19 cellular contexts compared by ENCODE assay signal in genomic region chr6:43766426-43766825, GRCh38. TPM values are rescaled to one million over a fixed set of nuclear protein-coding genes. Genes with fewer than 3 reads are reported as not detected.
DNase-seq lines count a peak whose midpoint lies in the region; ATAC-seq, FAIRE-seq and TF ChIP-seq lines count a peak whose summit lies in the region.
"Had no signal": no experiment of that assay in that cellular context is flagged by ENCODE, and none has a peak within 500 bp of the region (broad histone marks: within the 10 kb centered on the region; RNA-seq: fewer than 3 reads in every experiment).

No MANE protein-coding gene starts in this region.

- H2BK15ac ChIP-seq in IMR-90 (ENCODE audit: low read depth, low read length) (no peak overlapping the region), H1 (ENCODE audit: low read length) (0 out of 2 replicates have a peak overlapping the region, but pooled peaks have one; percentile 66)

- no TSS peak for BruUV-seq in IMR-90 (replicated peaks; lab: Mats Ljungman, UMichigan)

- no peaks in the 10 kb centered on the region for H3K9me1 ChIP-seq in IMR-90 (ENCODE audit: insufficient read depth, low read length)

- no peak overlapping the region for H3K56ac ChIP-seq in IMR-90 (ENCODE audit: extremely low read depth, insufficient read depth, low read length)
- no peak overlapping the region for H3K56ac ChIP-seq in H1 (replicated peaks; ENCODE audit: insufficient read length, low read depth, low read length)

- no peak overlapping the region for H3K4me3 ChIP-seq in IMR-90 (ENCODE audit: insufficient read depth, low read depth, low read length)
- H3K4me3 ChIP-seq in H1 (ENCODE audit: extremely low read depth in 1 of 4, insufficient read depth in 2 of 4, low read depth in 3 of 4, low read length in 4 of 4) = no peak overlapping the region

- TF ChIP-seq EP300 in H1 (IDR thresholded peaks at IDR 0.05; ENCODE audit: borderline replicate concordance in 1 of 2, low read depth in 2 of 2, low read length in 2 of 2) = no peak

- TF ChIP-seq CTCF in IMR-90 (conservative IDR thresholded peaks at IDR 0.05; ENCODE audit: low read depth, low read length) (no peak), H1 (IDR thresholded peaks at IDR 0.05; ENCODE audit: control extremely low read depth in 1 of 3, insufficient read depth in 1 of 3, low read depth in 1 of 3, low read length in 3 of 3) (no peak), nephron (IDR thresholded peaks at IDR 0.05; ENCODE audit: unreplicated experiment in 3 of 3) (no peak), type B pancreatic cell (conservative IDR thresholded peaks at IDR 0.05) (no peak)

- H2AFZ ChIP-seq in IMR-90 (replicated peaks; ENCODE audit: low read length, poor library complexity) = no peak overlapping the region
- peak overlapping the region; percentile 75; the same call in 1 of the 2 replicates for H2AFZ ChIP-seq in H1 (ENCODE audit: low read length)

- peaks cover 18% of the 10 kb centered on the region for H4K20me1 ChIP-seq in IMR-90 (ENCODE audit: insufficient read depth, low read length)
- H4K20me1 ChIP-seq in H1 (replicated peaks in 1 of 2; ENCODE audit: control insufficient read depth in 1 of 2, insufficient read depth in 2 of 2, low read length in 2 of 2) = no peaks in the 10 kb centered on the region

- H3K23ac ChIP-seq in IMR-90 (ENCODE audit: low read depth, low read length) (no peak overlapping the region; the same call in 1 of the 2 replicates), H1 (ENCODE audit: insufficient read length) (no peak overlapping the region)

- H3K9me3 Mint-ChIP-seq in nephron = no peaks in the 10 kb centered on the region
- H3K9me3 Mint-ChIP-seq in type B pancreatic cell = no peaks in the 10 kb centered on the region
- H3K9me3 Mint-ChIP-seq: H9, IgD-negative memory B cell had no signal

- peaks cover 53% of the 10 kb centered on the region for H3K4me1 Mint-ChIP-seq in nephron
- H3K4me1 Mint-ChIP-seq in type B pancreatic cell (ENCODE audit: unreplicated experiment) = peaks cover 37% of the 10 kb centered on the region

- H2AK5ac ChIP-seq in IMR-90 (ENCODE audit: low read depth, low read length) (peak overlapping the region; percentile 27; the same call in 1 of the 2 replicates), H1 (ENCODE audit: low read depth, low read length) (no peak overlapping the region)

- no peak overlapping the region for H2BK20ac ChIP-seq in IMR-90 (ENCODE audit: low read depth, low read length)
- peak overlapping the region; percentile 11; the same call in 1 of the 2 replicates for H2BK20ac ChIP-seq in H1 (ENCODE audit: low read length)

- CTCF ChIA-PET in IMR-90 (lab: Yijun Ruan, JAX) = no interaction called here
- CTCF ChIA-PET in H1 (lab: Charles Lee; ENCODE audit: partially characterized antibody) = interaction anchor here (0.8 to 10.6 kb wide), 7 partner anchors 7 to 296 kb away, joined by 3 to 137 read pairs (median 8); no protein-coding TSS in a partner anchor

- no peak overlapping the region for H3K4me3 Mint-ChIP-seq in nephron
- H3K4me3 Mint-ChIP-seq in type B pancreatic cell = no peak overlapping the region
- H3K4me3 Mint-ChIP-seq: H9 had no signal

- peaks cover 6% of the 10 kb centered on the region; the same call in 1 of the 2 replicates for H3K27me3 ChIP-seq in IMR-90 (ENCODE audit: control insufficient read depth, insufficient read depth, low read length)
- H3K27me3 ChIP-seq in H1 (replicated peaks in 1 of 4; ENCODE audit: control insufficient read depth in 3 of 4, extremely low read depth in 1 of 4, insufficient read depth in 3 of 4, low read length in 3 of 4) = peaks cover 0 to 7% (median 0%) of the 10 kb centered on the region in 4 experiments; a peak in 1 of 7 replicates

- TF ChIP-seq RAD21 in IMR-90 (IDR thresholded peaks at IDR 0.05; ENCODE audit: low read length) (no peak), H1 (IDR thresholded peaks at IDR 0.05 in 1 of 2, conservative IDR thresholded peaks at IDR 0.05 in 1 of 2; ENCODE audit: low read depth in 2 of 2, low read length in 2 of 2) (no peak)

- H4K91ac ChIP-seq in IMR-90 (ENCODE audit: insufficient read depth, low read depth, low read length) (no peak overlapping the region), H1 (replicated peaks; ENCODE audit: insufficient read length, low read length) (no peak overlapping the region)

- no peak overlapping the region for H3K9ac ChIP-seq in IMR-90 (ENCODE audit: low read depth, low read length)
- H3K9ac ChIP-seq in H1 (replicated peaks in 1 of 4; ENCODE audit: extremely low read depth in 1 of 4, low read depth in 3 of 4, low read length in 3 of 4) = 0 out of 7 replicates have a peak overlapping the region, but pooled peaks of 1 of the 4 experiments have one; percentile 16

- H4K8ac ChIP-seq in IMR-90 (ENCODE audit: low read depth in 2 of 2, low read length in 2 of 2) (no peak overlapping the region), H1 (ENCODE audit: extremely low read depth, insufficient read depth, low read length) (no peak overlapping the region)

- ATAC-seq in IMR-90 (ENCODE audit: low read depth) (no peak), HG02642 (IDR thresholded peaks at IDR 0.05; ENCODE audit: poor library complexity, unreplicated experiment) (no peak)

- H4K5ac ChIP-seq in IMR-90 (ENCODE audit: low read depth, low read length) (no peak overlapping the region), H1 (ENCODE audit: insufficient read length, low read depth, low read length) (no peak overlapping the region)

- DNase-seq in IMR-90 (no peak), H1 (ENCODE audit: low read depth in 1 of 2, low spot score in 2 of 2) (no peak), type B pancreatic cell (ENCODE audit: extremely low spot score, unreplicated experiment) (no peak), NCI-H226 (no peak), NCI-H524 treated with DMSO at 0.1 percent for 48 hours (lab: John Stamatoyannopoulos, UW) (no peak)
- DNase-seq: C1 segment of cervical spinal cord, DMS79 treated with DMSO at 0.1 percent for 48 hours, H9, Karpas-422, MM.1S, NCI-H1092, NCI-H1436 treated with DMSO at 0.1 percent for 48 hours, NCI-H2029, NCI-H2171, NCI-H446, Right ventricle myocardium superior had no signal

- H3K4me2 ChIP-seq in IMR-90 (ENCODE audit: low read depth, low read length) (no peak overlapping the region), H1 (ENCODE audit: insufficient read depth in 1 of 2, low read depth in 2 of 2, low read length in 2 of 2) (0 out of 4 replicates have a peak overlapping the region, but pooled peaks have one; percentile 1 to 9)

- H3K27ac ChIP-seq in IMR-90 (ENCODE audit: insufficient read depth, low read length) (no peak overlapping the region), H1 (ENCODE audit: low read depth, low read length) (no peak overlapping the region)

- H3K79me2 ChIP-seq in H1 (ENCODE audit: control insufficient read depth in 1 of 2, insufficient read depth in 2 of 2, low read length in 2 of 2) = peaks cover 0 to 10% of the 10 kb centered on the region in 2 experiments; a peak in 1 of 4 replicates

- H2BK5ac ChIP-seq in IMR-90 (ENCODE audit: low read depth, low read length, poor library complexity, severe bottlenecking) (no peak overlapping the region), H1 (ENCODE audit: low read depth, low read length) (no peak overlapping the region)

- no peak for FAIRE-seq in H1 (lab: Jason Lieb, UNC)

- peaks cover 4% of the 10 kb centered on the region for H3K36me3 Mint-ChIP-seq in nephron (ENCODE audit: low read depth)
- H3K36me3 Mint-ChIP-seq in type B pancreatic cell = no peaks in the 10 kb centered on the region
- H3K36me3 Mint-ChIP-seq: IgD-negative memory B cell had no signal

- H3K4ac ChIP-seq in IMR-90 (ENCODE audit: low read depth, low read length) (no peak overlapping the region), H1 (replicated peaks; ENCODE audit: insufficient read length, low read depth, low read length) (no peak overlapping the region)

- intact Hi-C loops in IMR-90 (cut with micrococcal nuclease) = no loop called here

- dilution Hi-C loops in IMR-90 (cut with HindIII; ENCODE audit: low sequenced_read_pairs, unreplicated experiment) = no loop called here

- H3K14ac ChIP-seq in IMR-90 (replicated peaks; ENCODE audit: low read depth, low read length) (no peak overlapping the region), H1 (ENCODE audit: insufficient read length) (no peak overlapping the region)

- in situ Hi-C loops in IMR-90 (cut with MboI; ENCODE audit: low sequenced_read_pairs) = loop anchor here (5.0 kb wide), 1 partner anchor 99 kb away; no protein-coding TSS in a partner anchor

- H2AK9ac ChIP-seq in IMR-90 (replicated peaks; ENCODE audit: low read depth, low read length, poor library complexity) = no peak overlapping the region

- TF ChIP-seq POLR2A in IMR-90 (IDR thresholded peaks at IDR 0.05; ENCODE audit: low read depth, low read length) (no peak), H1 (IDR thresholded peaks at IDR 0.05; ENCODE audit: control extremely low read depth in 1 of 2, low read depth in 2 of 2, low read length in 2 of 2) (no peak)

- H3K4me1 ChIP-seq in IMR-90 (ENCODE audit: control insufficient read depth, insufficient read depth, low read length) (peaks cover 21% of the 10 kb centered on the region), H1 (replicated peaks in 1 of 4; ENCODE audit: control insufficient read depth in 3 of 4, insufficient read depth in 4 of 4, low read length in 3 of 4) (peaks cover 0 to 18% (median 9%) of the 10 kb centered on the region in 4 experiments; a peak in 6 of 7 replicates)

- no CpG with 5 or more reads among the region's 1 CpG for WGBS in IMR-90 (ENCODE audit: extremely low coverage in 2 of 2, insufficient read length in 1 of 2), 2 experiments
- WGBS in H1 (ENCODE audit: extremely low coverage in 1 of 2, insufficient coverage in 1 of 2, insufficient read length in 1 of 2, insufficient replicate concordance in 2 of 2, low coverage in 1 of 2, low lambda C conversion rate in 2 of 2, missing lambda C conversion rate in 1 of 2), 2 experiments = 86% methylated on average over 1 of the region's 1 CpG; no CpG with 5 or more reads in 1 of the 2 experiments

- peaks cover 4% of the 10 kb centered on the region; the same call in 1 of the 2 replicates for H3K23me2 ChIP-seq in H1 (ENCODE audit: low read depth, low read length)

- H3K18ac ChIP-seq in IMR-90 (ENCODE audit: low read depth, low read length) = no peak overlapping the region
- peak overlapping the region; percentile 36; the same call in 1 of the 2 replicates for H3K18ac ChIP-seq in H1 (ENCODE audit: extremely low read depth, low read length)

- H3K27me3 Mint-ChIP-seq in nephron (ENCODE audit: low read depth) (peaks cover 5% of the 10 kb centered on the region), type B pancreatic cell (peaks cover 4% of the 10 kb centered on the region)

- H3K79me1 ChIP-seq in IMR-90 (ENCODE audit: low read depth in 1 of 2, low read length in 2 of 2) = peaks cover 0 to 7% of the 10 kb centered on the region in 2 experiments; a peak in 1 of 4 replicates
- H3K79me1 ChIP-seq in H1 (ENCODE audit: low read depth, low read length) = no peaks in the 10 kb centered on the region

- H2BK120ac ChIP-seq in IMR-90 (ENCODE audit: low read depth, low read length) (no peak overlapping the region), H1 (replicated peaks; ENCODE audit: low read depth, low read length) (no peak overlapping the region)

- H3K27ac Mint-ChIP-seq in nephron (peak overlapping the region; percentile 52 to 93 (median 81)), type B pancreatic cell (peak overlapping the region; percentile 36)
- H3K27ac Mint-ChIP-seq: IgD-negative memory B cell had no signal

- POLR2A ChIA-PET in IMR-90 (lab: Charles Lee; ENCODE audit: unreplicated experiment) (no interaction called here), H1 (lab: Charles Lee; ENCODE audit: partially characterized antibody) (interaction anchor here (0.9 kb wide), 1 partner anchor 8 kb away, joined by 3 read pairs; no protein-coding TSS in a partner anchor)

- H3K36me3 ChIP-seq in IMR-90 (ENCODE audit: control insufficient read depth, insufficient read depth, low read length) (no peaks in the 10 kb centered on the region), H1 (ENCODE audit: control insufficient read depth in 2 of 4, insufficient read depth in 4 of 4, low read length in 3 of 4) (no peaks in the 10 kb centered on the region)

- H2BK12ac ChIP-seq in H1 (ENCODE audit: low read depth, low read length) = peak overlapping the region; percentile 64; the same call in 1 of the 2 replicates

- H3K9me3 ChIP-seq in IMR-90 (ENCODE audit: control insufficient read depth, insufficient read depth, low read length) = no peaks in the 10 kb centered on the region
- no peaks in the 10 kb centered on the region for H3K9me3 ChIP-seq in H1 (ENCODE audit: insufficient read depth in 2 of 2, low read depth in 1 of 2, low read length in 1 of 2)

RNA-seq across cellular contexts. Expression of gene VEGFA, which starts 3.6 kb away (rescaled TPM):
- total RNA-seq in IMR-90 (2012; rRNA removed) (156 and 190 TPM in 2 replicates), type B pancreatic cell (ENCODE audit: low replicate concordance) (102 and 136 TPM in 2 replicates)
- polyA plus RNA-seq in IMR-90 (2012; rRNA removed) (211 and 234 TPM in 2 replicates), H1 (2011; rRNA removed) (58.5 and 78.3 TPM in 2 replicates)
- polyA plus RNA-seq in IMR-90 (2012; cell fraction: cytosol; rRNA removed) = 69.3 and 213 TPM in 2 replicates
- polyA plus RNA-seq in IMR-90 (2012; cell fraction: nucleus; rRNA removed; ENCODE audit: low replicate concordance) = 853 and 1,420 TPM in 2 replicates
- 40.7 and 42.2 TPM in 2 replicates for total RNA-seq in H1 (2021; fragmentation: NEBNext Ultra II Directional; extraction: Animal tissue kit (Norgen Biotek cat#: 25700))
- polyA plus RNA-seq in H1 (2011; cell fraction: cytosol; rRNA removed) = 91.7 TPM
- polyA plus RNA-seq in H1 (2011; cell fraction: nucleus; rRNA removed) = 197 TPM
- polyA plus RNA-seq in H1 (2012, experiment 1 of 2) = 39.9 to 45.4 TPM (median 43.0 TPM) in 4 replicates
- polyA plus RNA-seq in H1 (2012, experiment 2 of 2) = 28.1 TPM
- polyA plus RNA-seq in H1 (2013, experiment 1 of 2) = 33.6 TPM
- 37.0 TPM for polyA plus RNA-seq in H1 (2013, experiment 2 of 2)
- polyA minus RNA-seq in H1 (2011; rRNA and poly(A)+ RNA removed) = 167 and 198 TPM in 2 replicates
- 42.9 TPM for polyA minus RNA-seq in H1 (2011; cell fraction: cytosol; rRNA and poly(A)+ RNA removed)
- 91.6 TPM for polyA minus RNA-seq in H1 (2011; cell fraction: nucleus; rRNA and poly(A)+ RNA removed)
